ENCODE assay signal across 17 cellular contexts in the genomic region with DNA sequence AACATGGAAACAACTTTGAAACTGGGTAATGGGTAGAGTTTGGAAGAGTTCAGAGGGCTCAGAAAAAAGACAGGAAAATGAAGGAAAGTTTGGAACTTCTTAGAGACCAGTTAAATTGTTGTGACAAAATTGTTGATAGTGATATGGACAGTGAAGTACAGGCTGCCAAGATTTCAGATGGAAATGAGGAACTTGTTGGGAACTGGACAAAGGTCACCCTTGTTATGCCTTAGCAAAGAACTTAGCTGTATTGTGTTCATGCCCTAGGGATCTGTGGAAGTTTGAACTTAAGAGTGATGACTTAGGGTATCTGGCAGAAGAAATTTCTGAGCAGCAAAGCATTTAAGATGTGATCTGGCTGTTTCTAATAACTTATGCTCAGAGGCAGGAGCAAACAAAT. TPM values are rescaled to one million over a fixed set of nuclear protein-coding genes. Genes with fewer than 3 reads are reported as not detected.
A peak's percentile ranks its signal among the peaks of the same experiment; 100 is the strongest.
DNase-seq lines count a peak whose midpoint lies in the region; ATAC-seq lines count a peak whose summit lies in the region.
"Had no signal": no experiment of that assay in that cellular context is flagged by ENCODE, and none has a peak within 500 bp of the region (broad histone marks: within the 10 kb centered on the region; RNA-seq: fewer than 3 reads in every experiment).

No MANE protein-coding gene starts in this region.

- intact Hi-C loops in left colon (cut with DNase I, micrococcal nuclease): no loop called here
- intact Hi-C loops in activated T-helper 2 cell treated with anti-CD3 and anti-CD28 coated beads, Interferon-gamma antibody, Interleukin-2, Interleukin-4, amounts not matched to agents 10 μg/mL and 5 μg/mL and 100 μg/mL, durations not matched to agents 14 hours and 24 hours and 36 hours (cut with micrococcal nuclease): no loop called here

- no peaks in the 10 kb centered on the region for H3K27me3 Mint-ChIP-seq in activated T-helper 2 cell treated with anti-CD3 and anti-CD28 coated beads, Interferon-gamma antibody, Interleukin-2, Interleukin-4, amounts not matched to agents 10 μg/mL and 5 μg/mL and 100 μg/mL, durations not matched to agents 14 hours and 24 hours and 36 hours (ENCODE audit: low read depth)
- H3K27me3 Mint-ChIP-seq: CD4-positive, CD25-positive, alpha-beta regulatory T cell had no signal

- no peaks in the 10 kb centered on the region for H3K36me3 Mint-ChIP-seq in activated T-helper 2 cell treated with anti-CD3 and anti-CD28 coated beads, Interferon-gamma antibody, Interleukin-2, Interleukin-4, amounts not matched to agents 10 μg/mL and 5 μg/mL and 100 μg/mL, durations not matched to agents 14 hours and 24 hours and 36 hours (ENCODE audit: low read depth)

- in situ Hi-C loops in SK-MEL-5 (cut with HindIII; ENCODE audit: low pct_unique_long_range_greater_than_20kb, low sequenced_read_pairs): no loop called here

- no peak overlapping the region for H3K4me3 Mint-ChIP-seq in activated T-helper 2 cell treated with anti-CD3 and anti-CD28 coated beads, Interferon-gamma antibody, Interleukin-2, Interleukin-4, amounts not matched to agents 10 μg/mL and 5 μg/mL and 100 μg/mL, durations not matched to agents 14 hours and 24 hours and 36 hours (ENCODE audit: low read depth)
- H3K4me3 Mint-ChIP-seq: CD4-positive, CD25-positive, alpha-beta regulatory T cell; H9 had no signal

- peak; percentile 77 for ATAC-seq in left colon
- ATAC-seq in HG02870 (IDR thresholded peaks at IDR 0.05; ENCODE audit: unreplicated experiment): no peak
- no peak for ATAC-seq in HG03565 (IDR thresholded peaks at IDR 0.05; ENCODE audit: unreplicated experiment)
- no peak for ATAC-seq in HG02840 (IDR thresholded peaks at IDR 0.05; ENCODE audit: low FRiP score, unreplicated experiment)
- ATAC-seq: K562 had no signal

- H3K4me1 Mint-ChIP-seq in activated T-helper 2 cell treated with anti-CD3 and anti-CD28 coated beads, Interferon-gamma antibody, Interleukin-2, Interleukin-4, amounts not matched to agents 10 μg/mL and 5 μg/mL and 100 μg/mL, durations not matched to agents 14 hours and 24 hours and 36 hours (ENCODE audit: low read depth): no peaks in the 10 kb centered on the region
- H3K4me1 Mint-ChIP-seq: CD4-positive, CD25-positive, alpha-beta regulatory T cell; H9 had no signal

- peak; percentile 76 for DNase-seq in SK-MEL-5 (ENCODE audit: low read depth, low spot score)
- DNase-seq in dermis blood vessel endothelial cell: peak; percentile 34
- no peak for DNase-seq in left colon
- peak; percentile 4 for DNase-seq in pons (ENCODE audit: low spot score)
- DNase-seq in activated T-helper 2 cell treated with anti-CD3 and anti-CD28 coated beads, Interferon-gamma antibody, Interleukin-2, Interleukin-4, amounts not matched to agents 10 μg/mL and 5 μg/mL and 100 μg/mL, durations not matched to agents 14 hours and 24 hours and 36 hours (ENCODE audit: low spot score): no peak
- DNase-seq: ACHN; BE2C; Caco-2; CD4-positive, CD25-positive, alpha-beta regulatory T cell; GOT3; H9; IMR-90 had no signal

- H3K27ac Mint-ChIP-seq in activated T-helper 2 cell treated with anti-CD3 and anti-CD28 coated beads, Interferon-gamma antibody, Interleukin-2, Interleukin-4, amounts not matched to agents 10 μg/mL and 5 μg/mL and 100 μg/mL, durations not matched to agents 14 hours and 24 hours and 36 hours: no peak overlapping the region
- H3K27ac Mint-ChIP-seq: CD4-positive, CD25-positive, alpha-beta regulatory T cell; H9 had no signal

- no peaks in the 10 kb centered on the region for H3K9me3 Mint-ChIP-seq in activated T-helper 2 cell treated with anti-CD3 and anti-CD28 coated beads, Interferon-gamma antibody, Interleukin-2, Interleukin-4, amounts not matched to agents 10 μg/mL and 5 μg/mL and 100 μg/mL, durations not matched to agents 14 hours and 24 hours and 36 hours

RNA-seq across cellular contexts. Expression of a gene that starts 5.1 kb away (rescaled TPM):
- total RNA-seq in SK-MEL-5 (2014; rRNA removed; shearing (Covaris generic)): not detected in 2 replicates
- not detected in 2 replicates for polyA plus RNA-seq in SK-MEL-5 (2015; cell fraction: cytosol; rRNA removed)
- not detected in 2 replicates for polyA plus RNA-seq in SK-MEL-5 (2015; cell fraction: nucleus; rRNA removed)
- total RNA-seq in dermis blood vessel endothelial cell (not detected in 2 replicates), left colon (not detected)
- total RNA-seq in activated T-helper 2 cell treated with anti-CD3 and anti-CD28 coated beads, Interferon-gamma antibody, Interleukin-2, Interleukin-4, amounts not matched to agents 10 μg/mL and 5 μg/mL and 100 μg/mL, durations not matched to agents 14 hours and 24 hours and 36 hours: not detected in 2 replicates
- total RNA-seq: A172; Caco-2; CD4-positive, CD25-positive, alpha-beta regulatory T cell; H9; IMR-90; K562 had no signal
- polyA plus RNA-seq: CD4-positive, CD25-positive, alpha-beta regulatory T cell; IMR-90; K562 had no signal

RNA-seq across cellular contexts. Expression of a gene that starts 35.6 kb away (rescaled TPM):
- not detected in 2 replicates for total RNA-seq in SK-MEL-5 (2014; rRNA removed; shearing (Covaris generic))
- 0.11 and 0.20 TPM in 2 replicates for polyA plus RNA-seq in SK-MEL-5 (2015; cell fraction: cytosol; rRNA removed)
- polyA plus RNA-seq in SK-MEL-5 (2015; cell fraction: nucleus; rRNA removed): not detected in 2 replicates
- 0.05 and 0.17 TPM in 2 replicates for total RNA-seq in dermis blood vessel endothelial cell
- 1 to 10 TPM; 2.1 to 2.3 TPM for total RNA-seq in left colon
- 0.23 and 0.25 TPM in 2 replicates for total RNA-seq in activated T-helper 2 cell treated with anti-CD3 and anti-CD28 coated beads, Interferon-gamma antibody, Interleukin-2, Interleukin-4, amounts not matched to agents 10 μg/mL and 5 μg/mL and 100 μg/mL, durations not matched to agents 14 hours and 24 hours and 36 hours
- total RNA-seq: A172, K562 had no signal

Comparison
In these comparisons a context has a peak if more than half of its experiments do, and no peak if none do; other contexts are left out.
1. DNase-seq: peak in SK-MEL-5 (single experiment), dermis blood vessel endothelial cell (single experiment) and pons (single experiment); none in left colon (0 of 2) and activated T-helper 2 cell treated with anti-CD3 and anti-CD28 coated beads, Interferon-gamma antibody, Interleukin-2, Interleukin-4, amounts not matched to agents 10 μg/mL and 5 μg/mL and 100 μg/mL, durations not matched to agents 14 hours and 24 hours and 36 hours (single experiment).